In genomic region chr15:65305144-65305758, GRCh38 we compare ENCODE assay signal across 8 cellular contexts. TPM values are rescaled to one million over a fixed set of nuclear protein-coding genes. Genes with fewer than 3 reads are reported as not detected.
DNase-seq lines count a peak whose midpoint lies in the region; ATAC-seq, FAIRE-seq and TF ChIP-seq lines count a peak whose summit lies in the region.

No MANE protein-coding gene starts in this region.

- H3K4me1 ChIP-seq in A673 (ENCODE audit: insufficient read depth, low read length, poor library complexity, severe bottlenecking) (peaks cover 10% of the 10 kb centered on the region), HAP-1 (peaks cover 17% of the 10 kb centered on the region), suprapubic skin (peaks cover 14% of the 10 kb centered on the region)

- H3K27me3 ChIP-seq in A673 (replicated peaks; ENCODE audit: insufficient read depth, low read depth, low read length, poor library complexity) = no peaks in the 10 kb centered on the region
- no peaks in the 10 kb centered on the region for H3K27me3 ChIP-seq in HAP-1 (ENCODE audit: low read depth)
- H3K27me3 ChIP-seq in suprapubic skin = no peaks in the 10 kb centered on the region

- TF ChIP-seq POLR2A in suprapubic skin (IDR thresholded peaks at IDR 0.05) = no peak

- intact Hi-C loops in A673 (cut with micrococcal nuclease; ENCODE audit: unreplicated experiment) = no loop called here

- POLR2A ChIA-PET in A673 (lab: Charles Lee; ENCODE audit: low non-redundant PET) = interaction anchor here (0.5 to 1.4 kb wide), 23 partner anchors 7 to 1220 kb away, joined by 3 to 9 read pairs (median 4); partner anchors contain the start of genes CLPX, INTS14, PARP16 and RNU5A-1

- H3K9me3 ChIP-seq in A673 (ENCODE audit: low read depth, low read length, poor library complexity, severe bottlenecking) (no peaks in the 10 kb centered on the region), HAP-1 (no peaks in the 10 kb centered on the region), suprapubic skin (no peaks in the 10 kb centered on the region)

- H3K9me3 Mint-ChIP-seq in activated T-cell treated with anti-CD3 and anti-CD28 coated beads, Interleukin-2, amount 50 U/mL, for 72 hours = no peaks in the 10 kb centered on the region

- H3K36me3 Mint-ChIP-seq in activated T-cell treated with anti-CD3 and anti-CD28 coated beads, Interleukin-2, amount 50 U/mL, for 72 hours (ENCODE audit: insufficient read depth in 2 of 2) = no peaks in the 10 kb centered on the region

- peak; percentile 77 to 78 for ATAC-seq in activated T-cell treated with anti-CD3 and anti-CD28 coated beads, Interleukin-2, amount 50 U/mL, for 72 hours (replicated peaks in 1 of 2)
- ATAC-seq in HG02642 (IDR thresholded peaks at IDR 0.05; ENCODE audit: poor library complexity, unreplicated experiment) = no peak

- H3K27ac Mint-ChIP-seq in activated T-cell treated with anti-CD3 and anti-CD28 coated beads, Interleukin-2, amount 50 U/mL, for 72 hours = peak overlapping the region; percentile 100

- CTCF ChIA-PET in A673 (lab: Charles Lee) = interaction anchor here (0.6 to 0.9 kb wide), 4 partner anchors 78 to 1397 kb away, joined by 4 to 11 read pairs (median 8); no protein-coding TSS in a partner anchor

- TF ChIP-seq CTCF in A673 (conservative IDR thresholded peaks at IDR 0.05; ENCODE audit: low read depth, low read length) (no peak), suprapubic skin (IDR thresholded peaks at IDR 0.05) (no peak)

- in situ Hi-C loops in HAP-1 (cut with MboI; ENCODE audit: low sequenced_read_pairs) (no loop called here), KBM-7 (cut with MboI; ENCODE audit: low pct_unique_long_range_greater_than_20kb, low sequenced_read_pairs) (no loop called here)

- H3K4me1 Mint-ChIP-seq in activated T-cell treated with anti-CD3 and anti-CD28 coated beads, Interleukin-2, amount 50 U/mL, for 72 hours (ENCODE audit: low read depth) = peaks cover 25% of the 10 kb centered on the region

- peak overlapping the region; percentile 88 to 100 for H3K4me3 Mint-ChIP-seq in activated T-cell treated with anti-CD3 and anti-CD28 coated beads, Interleukin-2, amount 50 U/mL, for 72 hours

- no TSS peak for BruUV-seq in A673 (replicated peaks; lab: Mats Ljungman, UMichigan)

- DNase-seq in A673 (ENCODE audit: low spot score) (no peak), HAP-1 (ENCODE audit: low spot score in 2 of 2) (peak in 1 of 2 experiments; percentile 85), suprapubic skin (ENCODE audit: low spot score in 2 of 2) (no peak), dermis blood vessel endothelial cell (no peak), KBM-7 (no peak)
- DNase-seq in activated T-cell treated with anti-CD3 and anti-CD28 coated beads, Interleukin-2, amount 50 U/mL, for 72 hours = peak in 1 of 2 donors; percentile 62

- no peak overlapping the region for H3K4me3 ChIP-seq in A673 (ENCODE audit: low read depth, low read length, poor library complexity, severe bottlenecking)
- peak overlapping the region; percentile 0; the same call in 1 of the 2 replicates for H3K4me3 ChIP-seq in HAP-1
- peak overlapping the region; percentile 49 for H3K4me3 ChIP-seq in suprapubic skin

- peak overlapping the region; percentile 99 for H3K27ac ChIP-seq in A673 (ENCODE audit: low read depth, low read length, poor library complexity, severe bottlenecking)
- H3K27ac ChIP-seq in suprapubic skin = peak overlapping the region; percentile 91

- FAIRE-seq in islet of Langerhans (lab: Jason Lieb, UNC) = peak; percentile 27

- WGBS in suprapubic skin = 55% methylated on average over 14 of the region's 14 CpGs

- no peak for TF ChIP-seq EP300 in suprapubic skin (IDR thresholded peaks at IDR 0.05)

- H3K27me3 Mint-ChIP-seq in activated T-cell treated with anti-CD3 and anti-CD28 coated beads, Interleukin-2, amount 50 U/mL, for 72 hours (ENCODE audit: low read depth) = no peaks in the 10 kb centered on the region

- H3K36me3 ChIP-seq in A673 (ENCODE audit: insufficient read depth, low read length, poor library complexity, severe bottlenecking) (no peaks in the 10 kb centered on the region), HAP-1 (replicated peaks) (no peaks in the 10 kb centered on the region), suprapubic skin (no peaks in the 10 kb centered on the region)

RNA-seq across cellular contexts. Expression of gene RNU5B-1, which starts 0.8 kb away (rescaled TPM):
- total RNA-seq in A673 (2021) (not detected in 2 replicates), suprapubic skin (not detected), dermis blood vessel endothelial cell (not detected in 2 replicates)
- not detected for total RNA-seq in activated T-cell treated with anti-CD3 and anti-CD28 coated beads, Interleukin-2, amount 50 U/mL, for 72 hours

RNA-seq across cellular contexts. Expression of gene RNU5A-1, which starts 9.4 kb away (rescaled TPM):
- total RNA-seq in A673 (2021) = not detected in 2 replicates
- total RNA-seq in activated T-cell treated with anti-CD3 and anti-CD28 coated beads, Interleukin-2, amount 50 U/mL, for 72 hours = not detected
- total RNA-seq in suprapubic skin = not detected
- total RNA-seq in dermis blood vessel endothelial cell = not detected in 2 replicates

RNA-seq across cellular contexts. Expression of gene PARP16, which starts 18.6 kb away (rescaled TPM):
- total RNA-seq in A673 (2021) (5.7 and 7.3 TPM in 2 replicates), suprapubic skin (10 to 100 TPM in 3 of 4 donors, 1 to 10 TPM in 1; 8.2 to 16.7 (median 11.7) TPM), dermis blood vessel endothelial cell (2.0 and 3.0 TPM in 2 replicates)
- total RNA-seq in activated T-cell treated with anti-CD3 and anti-CD28 coated beads, Interleukin-2, amount 50 U/mL, for 72 hours = 10 to 100 TPM; 25.4 to 31.9 TPM
